In the genomic region with DNA sequence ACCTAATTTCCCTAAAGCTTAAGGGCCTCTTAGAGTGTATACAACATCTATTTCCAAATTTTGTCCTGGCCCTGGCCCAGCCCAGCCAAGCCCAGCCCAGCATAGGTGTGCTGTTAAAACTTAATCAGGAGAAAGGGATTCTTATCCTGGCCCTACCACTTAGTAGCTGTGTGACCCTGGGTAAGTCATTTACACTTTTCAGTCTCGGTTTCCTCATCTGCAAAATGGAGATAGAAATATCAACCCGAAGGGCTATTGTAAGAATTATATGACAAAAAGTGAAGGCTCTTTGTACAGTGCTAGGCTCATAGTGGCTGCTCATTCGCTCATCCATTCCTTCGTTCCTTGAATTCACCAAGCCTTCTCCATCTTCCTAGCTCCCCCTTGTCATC, we compare ENCODE assay signal across 2 cellular contexts.
TF ChIP-seq lines count a peak whose summit lies in the region.

No MANE protein-coding gene starts in this region.

TF ChIP-seq in GM12878, 131 proteins besides CTCF, POLR2A, EP300 and RAD21:
- TF ChIP-seq SMARCA5 (IDR thresholded peaks at IDR 0.05), result no peak
- no peak for TF ChIP-seq ZNF217 (IDR thresholded peaks at IDR 0.05)
- TF ChIP-seq BMI1 (IDR thresholded peaks at IDR 0.05; ENCODE audit: borderline replicate concordance), result no peak
- TF ChIP-seq IRF4 (IDR thresholded peaks at IDR 0.05; ENCODE audit: low read depth, low read length), result no peak

TF ChIP-seq in HEK293T, 16 proteins besides CTCF, POLR2A, EP300 and RAD21:
- TF ChIP-seq LEF1 (IDR thresholded peaks at IDR 0.05; ENCODE audit: borderline replicate concordance), result no peak
- no peak for TF ChIP-seq TARDBP (IDR thresholded peaks at IDR 0.05)
- TF ChIP-seq ELF4 (IDR thresholded peaks at IDR 0.05), result no peak
- no peak for TF ChIP-seq HDGF (IDR thresholded peaks at IDR 0.05; ENCODE audit: borderline replicate concordance)
